ENCODE assay signal across 20 cellular contexts in genomic region chr5:109496112-109496511, GRCh38.
DNase-seq lines count a peak whose midpoint lies in the region; ATAC-seq, FAIRE-seq and TF ChIP-seq lines count a peak whose summit lies in the region.
"Had no signal": no experiment of that assay in that cellular context is flagged by ENCODE, and none has a peak within 500 bp of the region (broad histone marks: within the 10 kb centered on the region; RNA-seq: fewer than 3 reads in every experiment).

No MANE protein-coding gene starts in this region.

- TF ChIP-seq RAD21 in A549 (conservative IDR thresholded peaks at IDR 0.05 in 1 of 2, IDR thresholded peaks at IDR 0.05 in 1 of 2) (no peak), IMR-90 (IDR thresholded peaks at IDR 0.05; ENCODE audit: low read length) (no peak), K562 (CRISPR knock-in tag; conservative IDR thresholded peaks at IDR 0.05 in 1 of 2, IDR thresholded peaks at IDR 0.05 in 1 of 2) (no peak)

- DNase-seq in A549 (ENCODE audit: low read depth in 1 of 2, low spot score in 1 of 2) (no peak), IMR-90 (no peak), K562 (ENCODE audit: extremely low read depth in 1 of 4, low spot score in 3 of 4) (no peak), fibroblast of villous mesenchyme (ENCODE audit: low read depth) (peak; percentile 60), ovary (no peak), kidney (no peak), body of pancreas (no peak)
- DNase-seq: BE2C, EL, GF-D8, H9, NCI-H1417, NCI-H1694 treated with DMSO at 0.1 percent for 48 hours, NCI-H446 treated with DMSO at 0.1 percent for 48 hours, NCI-H526 treated with DMSO at 0.1 percent for 48 hours, PC-3, RPMI8226, SHP77 had no signal

- H3K36me3 ChIP-seq in IMR-90 (ENCODE audit: control insufficient read depth, insufficient read depth, low read length) (no peaks in the 10 kb centered on the region), K562 (ENCODE audit: control insufficient read depth, insufficient read depth, low read length) (no peaks in the 10 kb centered on the region), ovary (no peaks in the 10 kb centered on the region), kidney (ENCODE audit: control insufficient read depth in 1 of 2, insufficient read depth in 2 of 2, low read length in 2 of 2) (no peaks in the 10 kb centered on the region), body of pancreas (replicated peaks in 1 of 2; ENCODE audit: insufficient read depth in 1 of 2, low read depth in 2 of 2) (no peaks in the 10 kb centered on the region)
- H3K36me3 ChIP-seq: BE2C had no signal

- no peak overlapping the region for H2BK5ac ChIP-seq in IMR-90 (ENCODE audit: low read depth, low read length, poor library complexity, severe bottlenecking)

- no peaks in the 10 kb centered on the region for H4K20me1 ChIP-seq in IMR-90 (ENCODE audit: insufficient read depth, low read length)
- H4K20me1 ChIP-seq in K562 (replicated peaks; ENCODE audit: control insufficient read depth, insufficient read depth, low read length): no peaks in the 10 kb centered on the region

- in situ Hi-C loops in IMR-90 (cut with MboI; ENCODE audit: low sequenced_read_pairs) (no loop called here), K562 (cut with MboI) (no loop called here)

- H3K14ac ChIP-seq in IMR-90 (replicated peaks; ENCODE audit: low read depth, low read length): no peak overlapping the region

- CTCF ChIA-PET in A549 (lab: Yijun Ruan, JAX): interaction anchor here (1.3 kb wide), 1 partner anchor 9 kb away, joined by 3 read pairs; no protein-coding TSS in a partner anchor
- CTCF ChIA-PET in IMR-90 (lab: Yijun Ruan, JAX): no interaction called here
- CTCF ChIA-PET in K562 (lab: Yijun Ruan, JAX; ENCODE audit: low intra/inter-chr PET ratio): no interaction called here

- TF ChIP-seq POLR2A in A549 (IDR thresholded peaks at IDR 0.05; ENCODE audit: low read length) (no peak), IMR-90 (IDR thresholded peaks at IDR 0.05; ENCODE audit: low read depth, low read length) (no peak), K562 (conservative IDR thresholded peaks at IDR 0.05) (no peak), ovary (IDR thresholded peaks at IDR 0.05) (no peak), body of pancreas (IDR thresholded peaks at IDR 0.05) (no peak)

- H3K4me2 ChIP-seq in A549 (no peak overlapping the region), IMR-90 (ENCODE audit: low read depth, low read length) (no peak overlapping the region), K562 (ENCODE audit: insufficient read depth, low read length) (no peak overlapping the region)
- H3K4me2 ChIP-seq: KMS-11 had no signal

- H2AK5ac ChIP-seq in IMR-90 (ENCODE audit: low read depth, low read length): no peak overlapping the region

- no peak overlapping the region for H2BK120ac ChIP-seq in IMR-90 (ENCODE audit: low read depth, low read length)

- peaks cover 2% of the 10 kb centered on the region; the same call in 1 of the 2 replicates for H3K27me3 ChIP-seq in IMR-90 (ENCODE audit: control insufficient read depth, insufficient read depth, low read length)
- H3K27me3 ChIP-seq in K562 (ENCODE audit: control insufficient read depth in 2 of 2, insufficient read depth in 2 of 2, low read length in 2 of 2): peaks cover 2 to 9% of the 10 kb centered on the region in 2 experiments; a peak in 2 of 5 replicates
- no peaks in the 10 kb centered on the region for H3K27me3 ChIP-seq in ovary
- H3K27me3 ChIP-seq in body of pancreas: no peaks in the 10 kb centered on the region
- H3K27me3 ChIP-seq: BE2C had no signal

- no peak for TF ChIP-seq EP300 in A549 (IDR thresholded peaks at IDR 0.05)
- no peak for TF ChIP-seq EP300 in K562 (IDR thresholded peaks at IDR 0.05; ENCODE audit: low read length)
- TF ChIP-seq EP300 in ovary (IDR thresholded peaks at IDR 0.05): no peak

- H4K91ac ChIP-seq in IMR-90 (ENCODE audit: insufficient read depth, low read depth, low read length): no peak overlapping the region

- H4K8ac ChIP-seq in IMR-90 (ENCODE audit: low read depth in 2 of 2, low read length in 2 of 2): no peak overlapping the region

- H3K4me1 ChIP-seq in A549: no peaks in the 10 kb centered on the region
- no peaks in the 10 kb centered on the region for H3K4me1 ChIP-seq in IMR-90 (ENCODE audit: control insufficient read depth, insufficient read depth, low read length)
- H3K4me1 ChIP-seq in K562 (replicated peaks in 1 of 2; ENCODE audit: control insufficient read depth in 2 of 2, insufficient read depth in 2 of 2, low read length in 2 of 2): no peaks in the 10 kb centered on the region
- H3K4me1 ChIP-seq in ovary (ENCODE audit: insufficient read depth): no peaks in the 10 kb centered on the region
- no peaks in the 10 kb centered on the region for H3K4me1 ChIP-seq in kidney (ENCODE audit: control insufficient read depth in 1 of 2, insufficient read depth in 1 of 2, low read depth in 1 of 2, low read length in 2 of 2)
- H3K4me1 ChIP-seq in body of pancreas: no peaks in the 10 kb centered on the region
- H3K4me1 ChIP-seq: BE2C had no signal

- no peak overlapping the region for H2BK20ac ChIP-seq in IMR-90 (ENCODE audit: low read depth, low read length)

- H3K9me3 ChIP-seq in A549: no peaks in the 10 kb centered on the region
- no peaks in the 10 kb centered on the region for H3K9me3 ChIP-seq in IMR-90 (ENCODE audit: control insufficient read depth, insufficient read depth, low read length)
- no peaks in the 10 kb centered on the region for H3K9me3 ChIP-seq in K562 (replicated peaks; ENCODE audit: control insufficient read depth, insufficient read depth, low read depth, low read length)
- no peaks in the 10 kb centered on the region for H3K9me3 ChIP-seq in ovary
- H3K9me3 ChIP-seq in kidney (ENCODE audit: control insufficient read depth in 1 of 2, low read length in 2 of 2): no peaks in the 10 kb centered on the region
- no peaks in the 10 kb centered on the region for H3K9me3 ChIP-seq in body of pancreas
- H3K9me3 ChIP-seq: BE2C had no signal

- no TSS peak for BruUV-seq in IMR-90 (replicated peaks; lab: Mats Ljungman, UMichigan)
- no TSS peak for BruUV-seq in K562 (replicated peaks; lab: Mats Ljungman, UMichigan)

- no peak overlapping the region for H3K27ac ChIP-seq in A549
- no peak overlapping the region for H3K27ac ChIP-seq in IMR-90 (ENCODE audit: insufficient read depth, low read length)
- H3K27ac ChIP-seq in K562 (ENCODE audit: extremely low read depth, low read depth, low read length): no peak overlapping the region
- H3K27ac ChIP-seq in ovary: no peak overlapping the region
- no peak overlapping the region for H3K27ac ChIP-seq in kidney (ENCODE audit: low read depth in 2 of 2, low read length in 2 of 2)
- no peak overlapping the region for H3K27ac ChIP-seq in body of pancreas
- H3K27ac ChIP-seq: KMS-11 had no signal

- no peak overlapping the region for H3K18ac ChIP-seq in IMR-90 (ENCODE audit: low read depth, low read length)

- dilution Hi-C loops in IMR-90 (cut with HindIII; ENCODE audit: low sequenced_read_pairs, unreplicated experiment): no loop called here

- H3K9ac ChIP-seq in IMR-90 (ENCODE audit: low read depth, low read length): no peak overlapping the region
- H3K9ac ChIP-seq in K562 (ENCODE audit: insufficient read depth in 1 of 2, low read depth in 2 of 2, low read length in 2 of 2): no peak overlapping the region
- no peak overlapping the region for H3K9ac ChIP-seq in kidney (ENCODE audit: low read length in 2 of 2)
- H3K9ac ChIP-seq: KMS-11 had no signal

- H3K4ac ChIP-seq in IMR-90 (ENCODE audit: low read depth, low read length): no peak overlapping the region

- TF ChIP-seq CTCF in A549 (IDR thresholded peaks at IDR 0.05) (no peak), IMR-90 (conservative IDR thresholded peaks at IDR 0.05; ENCODE audit: low read depth, low read length) (no peak), K562 (IDR thresholded peaks at IDR 0.05 in 2 of 3, conservative IDR thresholded peaks at IDR 0.05 in 1 of 3; ENCODE audit: insufficient read depth in 2 of 3, low read depth in 1 of 3, low read length in 3 of 3) (no peak), fibroblast of villous mesenchyme (IDR thresholded peaks at IDR 0.05; ENCODE audit: insufficient read depth, low read depth, low read length) (no peak), ovary (IDR thresholded peaks at IDR 0.05) (no peak), kidney (IDR thresholded peaks at IDR 0.05; ENCODE audit: borderline replicate concordance, extremely low read depth, insufficient read depth) (no peak), body of pancreas (IDR thresholded peaks at IDR 0.05) (no peak)

- H2AK9ac ChIP-seq in IMR-90 (replicated peaks; ENCODE audit: low read depth, low read length, poor library complexity): no peak overlapping the region

- no peak overlapping the region for H4K5ac ChIP-seq in IMR-90 (ENCODE audit: low read depth, low read length)

- no peaks in the 10 kb centered on the region for H3K9me1 ChIP-seq in IMR-90 (ENCODE audit: insufficient read depth, low read length)
- H3K9me1 ChIP-seq in K562 (ENCODE audit: control insufficient read depth, insufficient read depth, low read length): no peaks in the 10 kb centered on the region

- no peak overlapping the region for H3K56ac ChIP-seq in IMR-90 (ENCODE audit: extremely low read depth, insufficient read depth, low read length)

- no peaks in the 10 kb centered on the region for H3K79me2 ChIP-seq in K562 (ENCODE audit: control insufficient read depth, insufficient read depth, low read length)

- H2BK15ac ChIP-seq in IMR-90 (ENCODE audit: low read depth, low read length): no peak overlapping the region

- H3K4me3 ChIP-seq in A549 (no peak overlapping the region), IMR-90 (ENCODE audit: insufficient read depth, low read depth, low read length) (no peak overlapping the region), K562 (no peak overlapping the region), fibroblast of villous mesenchyme (ENCODE audit: low read depth, low read length) (no peak overlapping the region), ovary (no peak overlapping the region), kidney (ENCODE audit: low read length in 2 of 2) (no peak overlapping the region), body of pancreas (no peak overlapping the region)

- H3K79me1 ChIP-seq in IMR-90 (ENCODE audit: low read depth in 1 of 2, low read length in 2 of 2): no peaks in the 10 kb centered on the region

- no peak for ATAC-seq in A549
- no peak for ATAC-seq in IMR-90 (ENCODE audit: low read depth)
- ATAC-seq in K562: no peak
- no peak for ATAC-seq in body of pancreas
- no peak for ATAC-seq in HG03565 (IDR thresholded peaks at IDR 0.05; ENCODE audit: unreplicated experiment)
- ATAC-seq: PC-3 had no signal

- H2AFZ ChIP-seq in IMR-90 (replicated peaks; ENCODE audit: low read length, poor library complexity): no peak overlapping the region
- H2AFZ ChIP-seq in K562 (ENCODE audit: low read depth, low read length): no peak overlapping the region

- POLR2A ChIA-PET in A549 (lab: Yijun Ruan, JAX): no interaction called here
- POLR2A ChIA-PET in IMR-90 (lab: Charles Lee; ENCODE audit: unreplicated experiment): no interaction called here
- POLR2A ChIA-PET in K562 (lab: Yijun Ruan, JAX): no interaction called here

- WGBS in A549 (ENCODE audit: missing lambda C conversion rate): 72% methylated on average over 3 of the region's 3 CpGs
- no CpG with 5 or more reads among the region's 3 CpGs for WGBS in IMR-90 (ENCODE audit: extremely low coverage in 2 of 2, insufficient read length in 1 of 2), 2 experiments
- 16% methylated on average over 3 of the region's 3 CpGs for WGBS in K562 (ENCODE audit: insufficient coverage, low coverage, missing lambda C conversion rate)
- 57 to 80% (median 66%) methylated on average over 3 of the region's 3 CpGs for WGBS in ovary, 3 donors
- 70 to 81% methylated on average over 3 of the region's 3 CpGs for WGBS in body of pancreas, 2 donors

- FAIRE-seq in A549 (lab: Jason Lieb, UNC): no peak
- no peak for FAIRE-seq in K562 (lab: Jason Lieb, UNC)
- no peak for FAIRE-seq in kidney (lab: Jason Lieb, UNC)

- intact Hi-C loops in IMR-90 (cut with micrococcal nuclease): no loop called here
- intact Hi-C loops in K562 (cut with micrococcal nuclease): loop anchor here (10.0 kb wide), 1 partner anchor 189 kb away; the partner anchor contains the start of gene MAN2A1
- intact Hi-C loops in ovary (cut with DNase I): no loop called here
- intact Hi-C loops in kidney (cut with DNase I): no loop called here
- intact Hi-C loops in body of pancreas (cut with DNase I): no loop called here

- no peak overlapping the region for H3K23ac ChIP-seq in IMR-90 (ENCODE audit: low read depth, low read length)

Comparison
In these comparisons a context has a peak if more than half of its experiments do, and no peak if none do; other contexts are left out.
1. Of the 35 proteins assayed by ChIP-seq in both K562 and A549: peak only in K562: none; only in A549: none; in both: CEBPB; in neither: 34.